Comparison of ENCODE assay signal across 30 cellular contexts in the genomic region with DNA sequence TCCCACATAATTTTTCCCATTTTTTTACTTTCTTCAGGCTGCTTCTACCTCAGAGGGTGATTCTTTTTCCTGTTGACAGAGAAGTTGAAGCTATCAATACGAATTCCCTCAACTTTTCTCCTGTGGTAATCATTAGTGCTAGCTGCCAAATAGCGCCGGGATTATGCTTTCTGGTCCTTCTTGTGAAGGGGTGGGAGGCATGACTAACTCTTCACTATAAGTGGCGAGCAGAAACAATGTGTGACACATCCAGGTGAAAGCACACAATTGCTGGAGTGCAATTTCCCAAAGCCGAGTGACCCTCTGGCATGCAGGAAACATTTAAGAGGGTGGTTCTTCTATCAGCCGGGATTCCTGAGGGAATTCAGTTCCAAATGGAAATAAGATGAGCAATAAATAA. TPM values are rescaled to one million over a fixed set of nuclear protein-coding genes. Genes with fewer than 3 reads are reported as not detected.
"Had no signal": no experiment of that assay in that cellular context is flagged by ENCODE, and none has a peak within 500 bp of the region (broad histone marks: within the 10 kb centered on the region; RNA-seq: fewer than 3 reads in every experiment).

No MANE protein-coding gene starts in this region.

- H3K79me2 ChIP-seq: parathyroid adenoma had no signal

- H3K4me1 ChIP-seq: colonic mucosa, gastroesophageal sphincter, left lung, lower lobe of right lung, parathyroid adenoma, prostate gland, spleen, tibial nerve had no signal

- H3K4me1 Mint-ChIP-seq: stimulated activated memory B cell treated with anti-CD40 and anti-IgM and Interleukin-4, amounts not matched to agents 10 μg/mL and 1 μg/mL and 100 μg/mL, for 72 hours had no signal

- ATAC-seq: gastroesophageal sphincter; left lung; lower lobe of right lung; natural killer cell treated with Interleukin-12 subunit alpha and Interleukin-12 subunit beta and Interleukin-15 and Interleukin-18, amount 100 ng/mL, for 72 hours; sciatic nerve had no signal

- H3K36me3 ChIP-seq: colonic mucosa, gastroesophageal sphincter, left lung, lower lobe of right lung, prostate gland, spleen, tibial nerve had no signal

- H2AFZ ChIP-seq: parathyroid adenoma had no signal

- DNase-seq: colonic mucosa; effector CD4-positive, alpha-beta T cell; endodermal cell; glutamatergic neuron; islet precursor cell; left lung; lower lobe of right lung; mesenchymal stem cell; midbrain; retina; spleen; stimulated activated CD4-positive, alpha-beta T cell treated with anti-CD3 and anti-CD28 coated beads, Interleukin-15, amount 100 ng/mL, for 24 hours; stimulated activated CD4-positive, alpha-beta T cell treated with anti-CD3 and anti-CD28 coated beads, Interleukin-1b, Interleukin-23, amount 100 ng/mL, for 48 hours; stimulated activated CD4-positive, alpha-beta T cell treated with anti-CD3 and anti-CD28 coated beads, Interleukin-4, amount 100 ng/mL, for 24 hours had no signal

- H3K27me3 Mint-ChIP-seq: stimulated activated memory B cell treated with anti-CD40 and anti-IgM and Interleukin-4, amounts not matched to agents 10 μg/mL and 1 μg/mL and 100 μg/mL, for 72 hours; stimulated activated naive CD8-positive, alpha-beta T cell treated with anti-CD3 and anti-CD28 coated beads, Interleukin-15, Interleukin-2, amounts not matched to agents 100 ng/mL and 50 ng/mL, for 24 hours had no signal

- H3K27ac ChIP-seq: colonic mucosa, gastroesophageal sphincter, left lung, lower lobe of right lung, parathyroid adenoma, prostate gland, spleen, tibial nerve had no signal

- H3K9ac ChIP-seq: parathyroid adenoma had no signal

- H3K36me3 Mint-ChIP-seq: natural killer cell treated with Interleukin-12 subunit alpha and Interleukin-12 subunit beta and Interleukin-15 and Interleukin-18, amount 100 ng/mL, for 72 hours; stimulated activated memory B cell treated with anti-CD40 and anti-IgM and Interleukin-4, amounts not matched to agents 10 μg/mL and 1 μg/mL and 100 μg/mL, for 72 hours had no signal

- H3K27me3 ChIP-seq: colonic mucosa, gastroesophageal sphincter, left lung, spleen, tibial nerve had no signal

- H3K9me3 ChIP-seq: colonic mucosa, gastroesophageal sphincter, left lung, lower lobe of right lung, prostate gland, spleen, tibial nerve had no signal

- H3K9me3 Mint-ChIP-seq: endodermal cell; natural killer cell treated with Interleukin-12 subunit alpha and Interleukin-12 subunit beta and Interleukin-15 and Interleukin-18, amount 100 ng/mL, for 72 hours; stimulated activated memory B cell treated with anti-CD40 and anti-IgM and Interleukin-4, amounts not matched to agents 10 μg/mL and 1 μg/mL and 100 μg/mL, for 72 hours; stimulated activated naive CD8-positive, alpha-beta T cell treated with anti-CD3 and anti-CD28 coated beads, Interleukin-15, Interleukin-2, amounts not matched to agents 100 ng/mL and 50 ng/mL, for 24 hours had no signal

- H3K27ac Mint-ChIP-seq: endodermal cell; natural killer cell treated with Interleukin-12 subunit alpha and Interleukin-12 subunit beta and Interleukin-15 and Interleukin-18, amount 100 ng/mL, for 72 hours; stimulated activated memory B cell treated with anti-CD40 and anti-IgM and Interleukin-4, amounts not matched to agents 10 μg/mL and 1 μg/mL and 100 μg/mL, for 72 hours; stimulated activated naive CD8-positive, alpha-beta T cell treated with anti-CD3 and anti-CD28 coated beads, Interleukin-15, Interleukin-2, amounts not matched to agents 100 ng/mL and 50 ng/mL, for 24 hours had no signal

- H3K4me3 ChIP-seq: colonic mucosa, gastroesophageal sphincter, left lung, lower lobe of right lung, prostate gland, spleen, tibial nerve had no signal

- H3K4me3 Mint-ChIP-seq: endodermal cell; natural killer cell treated with Interleukin-12 subunit alpha and Interleukin-12 subunit beta and Interleukin-15 and Interleukin-18, amount 100 ng/mL, for 72 hours; stimulated activated memory B cell treated with anti-CD40 and anti-IgM and Interleukin-4, amounts not matched to agents 10 μg/mL and 1 μg/mL and 100 μg/mL, for 72 hours; stimulated activated naive CD8-positive, alpha-beta T cell treated with anti-CD3 and anti-CD28 coated beads, Interleukin-15, Interleukin-2, amounts not matched to agents 100 ng/mL and 50 ng/mL, for 24 hours had no signal

- FAIRE-seq: endothelial cell of umbilical vein had no signal

RNA-seq across cellular contexts. Expression of a gene that starts 56.0 kb away (rescaled TPM):
- total RNA-seq: colonic mucosa; dermis microvascular lymphatic vessel endothelial cell; endothelial cell of umbilical vein; fibroblast of lung; fibroblast of villous mesenchyme; gastroesophageal sphincter; left lung; lower lobe of right lung; natural killer cell treated with Interleukin-12 subunit alpha and Interleukin-12 subunit beta and Interleukin-15 and Interleukin-18, amount 100 ng/mL, for 72 hours; omental fat pad; sciatic nerve; skeletal muscle tissue; spleen; tibial nerve; ureter had no signal
- polyA plus RNA-seq: endothelial cell of umbilical vein, esophagus, fibroblast of lung, spleen had no signal
